Comparison of ENCODE assay signal across 8 cellular contexts in genomic region chr14:100104523-100105300, GRCh38. TPM values are rescaled to one million over a fixed set of nuclear protein-coding genes. Genes with fewer than 3 reads are reported as not detected.
A peak's percentile ranks its signal among the peaks of the same experiment; 100 is the strongest.
DNase-seq lines count a peak whose midpoint lies in the region; ATAC-seq and TF ChIP-seq lines count a peak whose summit lies in the region.

No MANE protein-coding gene starts in this region.

- POLR2A ChIA-PET in activated CD4-positive, alpha-beta T cell treated with anti-CD3 and anti-CD28 coated beads for 36 hours (lab: Charles Lee): interaction anchor here (1.2 to 11.5 kb wide), 3 partner anchors 23 to 34 kb away, joined by 4 to 162 read pairs (median 12); partner anchors contain the start of gene EVL

- peak; percentile 30 for TF ChIP-seq CTCF in epithelial cell of proximal tubule (conservative IDR thresholded peaks at IDR 0.05; ENCODE audit: low read depth, low read length)

- H3K4me3 Mint-ChIP-seq in activated CD4-positive, alpha-beta T cell treated with anti-CD3 and anti-CD28 coated beads for 36 hours: peak overlapping the region; percentile 56
- peak overlapping the region; percentile 69 for H3K4me3 Mint-ChIP-seq in T-helper 1 cell treated with Interleukin-12 subunit alpha and Interleukin-12 subunit beta and Interleukin-4 antibody, amounts not matched to agents 30 μg/mL and 1 μg/mL, for 36 hours
- peak overlapping the region; percentile 79 for H3K4me3 Mint-ChIP-seq in stimulated activated naive CD8-positive, alpha-beta T cell treated with anti-CD3 and anti-CD28 coated beads, Interleukin-15, amount 100 ng/mL, for 72 hours

- peak overlapping the region; percentile 92 for H3K27ac Mint-ChIP-seq in activated CD4-positive, alpha-beta T cell treated with anti-CD3 and anti-CD28 coated beads for 36 hours
- peak overlapping the region; percentile 78 for H3K27ac Mint-ChIP-seq in T-helper 1 cell treated with Interleukin-12 subunit alpha and Interleukin-12 subunit beta and Interleukin-4 antibody, amounts not matched to agents 30 μg/mL and 1 μg/mL, for 36 hours
- H3K27ac Mint-ChIP-seq in stimulated activated naive CD8-positive, alpha-beta T cell treated with anti-CD3 and anti-CD28 coated beads, Interleukin-15, amount 100 ng/mL, for 72 hours: peak overlapping the region; percentile 87 to 95

- peak; percentile 60 for DNase-seq in activated CD4-positive, alpha-beta T cell treated with anti-CD3 and anti-CD28 coated beads for 36 hours
- no peak for DNase-seq in activated CD4-positive, alpha-beta T cell treated with anti-CD3 and anti-CD28 coated beads, Interleukin-2, amount 50 U/mL, for 48 hours
- DNase-seq in epithelial cell of proximal tubule (ENCODE audit: low read depth): no peak
- no peak for DNase-seq in stimulated activated naive CD8-positive, alpha-beta T cell treated with anti-CD3 and anti-CD28 coated beads, Interleukin-15, amount 100 ng/mL, for 72 hours
- DNase-seq in effector CD8-positive, alpha-beta T cell (lab: John Stamatoyannopoulos, UW): no peak
- no peak for DNase-seq in effector CD4-positive, alpha-beta T cell

- CTCF ChIA-PET in activated CD4-positive, alpha-beta T cell treated with anti-CD3 and anti-CD28 coated beads for 36 hours (lab: Charles Lee): interaction anchor here (0.6 to 12.1 kb wide), 19 partner anchors 9 to 168 kb away, joined by 3 to 300 read pairs (median 4); partner anchors contain the start of gene EVL

- peaks cover 72% of the 10 kb centered on the region for H3K36me3 Mint-ChIP-seq in activated CD4-positive, alpha-beta T cell treated with anti-CD3 and anti-CD28 coated beads for 36 hours (ENCODE audit: low read depth)
- H3K36me3 Mint-ChIP-seq in T-helper 1 cell treated with Interleukin-12 subunit alpha and Interleukin-12 subunit beta and Interleukin-4 antibody, amounts not matched to agents 30 μg/mL and 1 μg/mL, for 36 hours (ENCODE audit: low read depth): peaks cover 74% of the 10 kb centered on the region

- no peaks in the 10 kb centered on the region for H3K9me3 Mint-ChIP-seq in activated CD4-positive, alpha-beta T cell treated with anti-CD3 and anti-CD28 coated beads for 36 hours (ENCODE audit: low read depth)
- H3K9me3 Mint-ChIP-seq in T-helper 1 cell treated with Interleukin-12 subunit alpha and Interleukin-12 subunit beta and Interleukin-4 antibody, amounts not matched to agents 30 μg/mL and 1 μg/mL, for 36 hours: no peaks in the 10 kb centered on the region
- H3K9me3 Mint-ChIP-seq in stimulated activated naive CD8-positive, alpha-beta T cell treated with anti-CD3 and anti-CD28 coated beads, Interleukin-15, amount 100 ng/mL, for 72 hours: no peaks in the 10 kb centered on the region

- H3K4me1 Mint-ChIP-seq in activated CD4-positive, alpha-beta T cell treated with anti-CD3 and anti-CD28 coated beads for 36 hours: peaks cover 98% of the 10 kb centered on the region
- peaks cover 77% of the 10 kb centered on the region for H3K4me1 Mint-ChIP-seq in T-helper 1 cell treated with Interleukin-12 subunit alpha and Interleukin-12 subunit beta and Interleukin-4 antibody, amounts not matched to agents 30 μg/mL and 1 μg/mL, for 36 hours (ENCODE audit: low read depth)
- peaks cover 100% of the 10 kb centered on the region for H3K4me1 Mint-ChIP-seq in stimulated activated naive CD8-positive, alpha-beta T cell treated with anti-CD3 and anti-CD28 coated beads, Interleukin-15, amount 100 ng/mL, for 72 hours

- no peak overlapping the region for H3K4me3 ChIP-seq in epithelial cell of proximal tubule (ENCODE audit: low read depth, low read length)

- ATAC-seq in activated CD4-positive, alpha-beta T cell treated with anti-CD3 and anti-CD28 coated beads for 36 hours: no peak
- ATAC-seq in stimulated activated naive CD8-positive, alpha-beta T cell treated with anti-CD3 and anti-CD28 coated beads, Interleukin-15, amount 100 ng/mL, for 72 hours: no peak
- no peak for ATAC-seq in HG03520 (IDR thresholded peaks at IDR 0.05; ENCODE audit: unreplicated experiment)

- no peaks in the 10 kb centered on the region for H3K27me3 Mint-ChIP-seq in activated CD4-positive, alpha-beta T cell treated with anti-CD3 and anti-CD28 coated beads for 36 hours
- H3K27me3 Mint-ChIP-seq in T-helper 1 cell treated with Interleukin-12 subunit alpha and Interleukin-12 subunit beta and Interleukin-4 antibody, amounts not matched to agents 30 μg/mL and 1 μg/mL, for 36 hours (ENCODE audit: low read depth): no peaks in the 10 kb centered on the region
- no peaks in the 10 kb centered on the region for H3K27me3 Mint-ChIP-seq in stimulated activated naive CD8-positive, alpha-beta T cell treated with anti-CD3 and anti-CD28 coated beads, Interleukin-15, amount 100 ng/mL, for 72 hours

- intact Hi-C loops in activated CD4-positive, alpha-beta T cell treated with anti-CD3 and anti-CD28 coated beads for 36 hours (cut with DNase I, micrococcal nuclease): loop anchor here (1.0 to 5.0 kb wide), 3 partner anchors 32 to 270 kb away; no protein-coding TSS in a partner anchor

RNA-seq across cellular contexts. Expression of gene EVL, which starts 39.5 kb away (rescaled TPM):
- total RNA-seq in activated CD4-positive, alpha-beta T cell treated with anti-CD3 and anti-CD28 coated beads for 36 hours: 100 to 1,000 TPM; 249 to 378 TPM
- 24.6 and 69.2 TPM in 2 replicates for total RNA-seq in epithelial cell of proximal tubule

RNA-seq across cellular contexts. Expression of gene DEGS2, which starts 54.7 kb away (rescaled TPM):
- 1 to 10 TPM; 2.6 to 2.8 TPM for total RNA-seq in activated CD4-positive, alpha-beta T cell treated with anti-CD3 and anti-CD28 coated beads for 36 hours
- 0.06 TPM in 1 of 2 replicates, not detected in the other for total RNA-seq in epithelial cell of proximal tubule
